ENCODE assay signal across 29 cellular contexts in the genomic region with DNA sequence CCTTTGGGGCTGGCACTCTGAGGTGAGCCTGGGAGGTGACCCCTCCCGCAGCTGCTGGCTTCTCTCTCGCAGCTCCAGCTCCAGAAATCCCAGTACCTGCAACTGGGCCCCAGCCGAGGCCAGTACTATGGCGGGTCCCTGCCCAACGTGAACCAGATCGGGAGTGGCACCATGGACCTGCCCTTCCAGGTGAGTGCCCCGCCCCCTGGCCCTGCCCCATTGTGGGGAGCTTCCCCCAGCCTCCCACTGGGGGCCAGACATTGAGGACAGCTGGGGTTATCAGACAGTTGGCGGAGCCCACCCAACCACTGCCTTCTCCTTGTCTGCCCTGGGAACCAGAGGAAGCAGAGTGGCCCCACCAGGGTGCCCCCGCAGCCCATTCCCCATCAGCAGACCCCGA. TPM values are rescaled to one million over a fixed set of nuclear protein-coding genes. Genes with fewer than 3 reads are reported as not detected.
A peak's percentile ranks its signal among the peaks of the same experiment; 100 is the strongest.
DNase-seq lines count a peak whose midpoint lies in the region; ATAC-seq and TF ChIP-seq lines count a peak whose summit lies in the region.
"Had no signal": no experiment of that assay in that cellular context is flagged by ENCODE, and none has a peak within 500 bp of the region (broad histone marks: within the 10 kb centered on the region; RNA-seq: fewer than 3 reads in every experiment).

No MANE protein-coding gene starts in this region.

- H3K27me3 ChIP-seq in right cardiac atrium (ENCODE audit: control insufficient read depth, insufficient read depth) (no peaks in the 10 kb centered on the region), neuronal stem cell (ENCODE audit: control insufficient read depth in 3 of 3, insufficient read depth in 3 of 3, low read depth in 1 of 3, low read length in 3 of 3) (no peaks in the 10 kb centered on the region), upper lobe of right lung (no peaks in the 10 kb centered on the region)
- H3K27me3 ChIP-seq: heart left ventricle, tibial artery had no signal

- H3K9ac ChIP-seq in neuronal stem cell (ENCODE audit: low read depth, low read length, poor library complexity): no peak overlapping the region

- CTCF ChIA-PET in RWPE1 (lab: Yijun Ruan, JAX): no interaction called here

- TF ChIP-seq CTCF in upper lobe of right lung (IDR thresholded peaks at IDR 0.05) (no peak), RWPE1 (conservative IDR thresholded peaks at IDR 0.05; ENCODE audit: low read depth) (no peak)

- no peak overlapping the region for H4K8ac ChIP-seq in neuronal stem cell (ENCODE audit: low read depth, low read length)

- peaks cover 14% of the 10 kb centered on the region for H3K4me1 ChIP-seq in right cardiac atrium (ENCODE audit: control insufficient read depth, insufficient read depth, low read length)
- peaks cover 14 to 19% of the 10 kb centered on the region in 2 donors for H3K4me1 ChIP-seq in neuronal stem cell (ENCODE audit: control insufficient read depth in 2 of 2, insufficient read depth in 1 of 2, low read depth in 1 of 2, low read length in 2 of 2)
- H3K4me1 ChIP-seq in upper lobe of right lung: peaks cover 8% of the 10 kb centered on the region

- H2BK5ac ChIP-seq in neuronal stem cell (ENCODE audit: low read length): no peak overlapping the region

- H3K79me1 ChIP-seq in neuronal stem cell (ENCODE audit: low read depth, low read length): peaks cover 7% of the 10 kb centered on the region

- WGBS in right cardiac atrium: 71% methylated on average over 10 of the region's 10 CpGs
- no CpG with 5 or more reads among the region's 10 CpGs for WGBS in neuronal stem cell (ENCODE audit: extremely low coverage in 2 of 2, insufficient read length in 2 of 2, insufficient replicate concordance in 1 of 2), 2 donors

- no peak overlapping the region for H3K23ac ChIP-seq in neuronal stem cell (ENCODE audit: low read depth, low read length, poor library complexity)

- H2BK12ac ChIP-seq in neuronal stem cell (ENCODE audit: low read length): no peak overlapping the region

- no peaks in the 10 kb centered on the region for H3K36me3 ChIP-seq in neuronal stem cell (replicated peaks in 1 of 2; ENCODE audit: control insufficient read depth in 2 of 2, insufficient read depth in 2 of 2, low read length in 2 of 2)
- no peaks in the 10 kb centered on the region for H3K36me3 ChIP-seq in upper lobe of right lung
- H3K36me3 ChIP-seq: heart left ventricle had no signal

- ATAC-seq in left ventricle myocardium superior: peak; percentile 5
- no peak for ATAC-seq in right cardiac atrium
- peak; percentile 68 for ATAC-seq in left colon
- ATAC-seq in upper lobe of right lung: no peak
- ATAC-seq in GM21737 (IDR thresholded peaks at IDR 0.05; ENCODE audit: unreplicated experiment): no peak
- ATAC-seq: activated T-cell treated with anti-CD3 and anti-CD28 coated beads, Interleukin-2, amount 50 U/mL, for 72 hours; CD8-positive, alpha-beta T cell; GM23338; WTC11 had no signal

- H4K91ac ChIP-seq in neuronal stem cell (ENCODE audit: low read depth, low read length, poor library complexity): no peak overlapping the region

- H2AFZ ChIP-seq in neuronal stem cell (ENCODE audit: low read length): no peak overlapping the region
- H2AFZ ChIP-seq: GM23338, PC-9 had no signal

- DNase-seq in left ventricle myocardium superior (no peak), right cardiac atrium (no peak), left colon (peak; percentile 78 to 84), neuronal stem cell (ENCODE audit: low spot score) (no peak), upper lobe of right lung (no peak), RWPE1 (ENCODE audit: low spot score) (no peak)
- no peak for DNase-seq in activated CD8-positive, alpha-beta memory T cell treated with anti-CD3 and anti-CD28 coated beads, Interleukin-2, amount 50 U/mL, for 48 hours
- DNase-seq: activated CD4-positive, alpha-beta T cell treated with anti-CD3 and anti-CD28 coated beads, Interleukin-2, amount 10 ng/mL, durations not matched to agents 7 days and 5 days; activated naive CD4-positive, alpha-beta T cell treated with Interleukin-2 at 50 U/mL for 16 hours; activated T-cell treated with anti-CD3 and anti-CD28 coated beads, Interleukin-2, amount 50 U/mL, for 72 hours; AML-193; CD8-positive, alpha-beta T cell; effector CD4-positive, alpha-beta T cell; NCI-H1092 treated with DMSO at 0.1 percent for 48 hours; NCI-H187 treated with DMSO at 0.1 percent for 48 hours; NCI-H2171 treated with DMSO at 0.1 percent for 48 hours; NK-92 treated with Interleukin-12 subunit alpha and Interleukin-12 subunit beta, amount 100 ng/mL, for 24 hours; PC-9; SIG-M5; stimulated activated naive CD8-positive, alpha-beta T cell treated with anti-CD3 and anti-CD28 coated beads, Interleukin-15, amount 100 ng/mL, for 72 hours; SW 1271; T-helper 9 cell; tibial artery had no signal

- H3K14ac ChIP-seq in neuronal stem cell (ENCODE audit: low read length): no peak overlapping the region

- H3K4ac ChIP-seq in neuronal stem cell (ENCODE audit: low read length): peak overlapping the region; percentile 76

- no peak overlapping the region for H3K4me3 ChIP-seq in right cardiac atrium (ENCODE audit: low read length)
- H3K4me3 ChIP-seq in neuronal stem cell (ENCODE audit: low read length in 2 of 2): no peak overlapping the region
- no peak overlapping the region for H3K4me3 ChIP-seq in upper lobe of right lung
- H3K4me3 ChIP-seq: GM23338, PC-9, tibial artery had no signal

- peak overlapping the region; percentile 27 for H3K18ac ChIP-seq in neuronal stem cell (ENCODE audit: low read length)

- POLR2A ChIA-PET in RWPE1 (lab: Yijun Ruan, JAX; ENCODE audit: low non-redundant PET): no interaction called here

- H3K9me3 ChIP-seq in right cardiac atrium (ENCODE audit: control insufficient read depth, low read length): no peaks in the 10 kb centered on the region
- no peaks in the 10 kb centered on the region for H3K9me3 ChIP-seq in neuronal stem cell (replicated peaks in 1 of 2; ENCODE audit: control insufficient read depth in 2 of 2, insufficient read depth in 1 of 2, low read depth in 1 of 2, low read length in 2 of 2)
- H3K9me3 ChIP-seq in upper lobe of right lung: no peaks in the 10 kb centered on the region
- H3K9me3 ChIP-seq: heart left ventricle, tibial artery had no signal

- H2AK5ac ChIP-seq in neuronal stem cell (ENCODE audit: low read depth, low read length): no peak overlapping the region

- no peak overlapping the region for H3K4me2 ChIP-seq in neuronal stem cell (ENCODE audit: insufficient read depth, low read length, poor library complexity, severe bottlenecking)
- H3K4me2 ChIP-seq: GM23338, PC-9 had no signal

- no peak overlapping the region for H2BK120ac ChIP-seq in neuronal stem cell (ENCODE audit: low read depth, low read length)

- intact Hi-C loops in left ventricle myocardium superior (cut with micrococcal nuclease) (no loop called here), right cardiac atrium (cut with DNase I) (no loop called here), left colon (cut with DNase I, micrococcal nuclease) (no loop called here), upper lobe of right lung (cut with DNase I) (no loop called here)

- H3K27ac ChIP-seq in right cardiac atrium (ENCODE audit: low read length) (no peak overlapping the region), neuronal stem cell (replicated peaks; ENCODE audit: low read length) (no peak overlapping the region), upper lobe of right lung (peak overlapping the region; percentile 11), RWPE1 (no peak overlapping the region; the same call in 1 of the 2 replicates)
- H3K27ac ChIP-seq: PC-9, tibial artery had no signal

- peak overlapping the region; percentile 58 for H2BK15ac ChIP-seq in neuronal stem cell (ENCODE audit: low read length)

RNA-seq across cellular contexts. Expression of a gene that starts 48.3 kb away (rescaled TPM):
- total RNA-seq in left ventricle myocardium superior (not detected), right cardiac atrium (10 to 100 TPM in 1 of 4 donors, 1 to 10 TPM in 3; 1.5 to 13.7 (median 4.7) TPM), left colon (not detected), upper lobe of right lung (9.7 TPM)
- polyA plus RNA-seq in right cardiac atrium: 2.2 TPM
- 0.01 TPM for polyA plus RNA-seq in neuronal stem cell (2013, experiment 1 of 2)
- polyA plus RNA-seq in neuronal stem cell (2013, experiment 2 of 2): not detected
- total RNA-seq: activated CD4-positive, alpha-beta T cell treated with anti-CD3 and anti-CD28 coated beads, Interleukin-2, amount 10 ng/mL, durations not matched to agents 7 days and 5 days; activated T-cell treated with anti-CD3 and anti-CD28 coated beads, Interleukin-2, amount 50 U/mL, for 72 hours; CD8-positive, alpha-beta T cell; epithelial cell of proximal tubule; natural killer cell treated with Interleukin-12 subunit alpha and Interleukin-12 subunit beta and Interleukin-15 and Interleukin-18, amount 100 ng/mL, for 72 hours; PC-9 had no signal

RNA-seq across cellular contexts. Expression of a gene that starts 59.4 kb away (rescaled TPM):
- total RNA-seq in left ventricle myocardium superior (10.3 TPM), right cardiac atrium (10 to 100 TPM in 3 of 4 donors, 1 to 10 TPM in 1; 9.2 to 15.1 (median 13.6) TPM), left colon (10 to 100 TPM; 10.2 TPM), upper lobe of right lung (13.8 TPM)
- polyA plus RNA-seq in right cardiac atrium: 9.5 TPM
- 17.4 TPM for polyA plus RNA-seq in neuronal stem cell (2013, experiment 1 of 2)
- 17.8 TPM for polyA plus RNA-seq in neuronal stem cell (2013, experiment 2 of 2)

Comparison
In these comparisons a context has a peak if more than half of its experiments do, and no peak if none do; other contexts are left out.
1. ATAC-seq: peak in left ventricle myocardium superior (single experiment) and left colon (single experiment); none in right cardiac atrium (0 of 2), upper lobe of right lung (single experiment) and GM21737 (single experiment).
2. DNase-seq: peak in left colon (2 of 2); none in left ventricle myocardium superior (single experiment), right cardiac atrium (0 of 3), neuronal stem cell (single experiment), upper lobe of right lung (single experiment), RWPE1 (single experiment) and activated CD8-positive, alpha-beta memory T cell treated with anti-CD3 and anti-CD28 coated beads, Interleukin-2, amount 50 U/mL, for 48 hours (single experiment).